In the genomic region with DNA sequence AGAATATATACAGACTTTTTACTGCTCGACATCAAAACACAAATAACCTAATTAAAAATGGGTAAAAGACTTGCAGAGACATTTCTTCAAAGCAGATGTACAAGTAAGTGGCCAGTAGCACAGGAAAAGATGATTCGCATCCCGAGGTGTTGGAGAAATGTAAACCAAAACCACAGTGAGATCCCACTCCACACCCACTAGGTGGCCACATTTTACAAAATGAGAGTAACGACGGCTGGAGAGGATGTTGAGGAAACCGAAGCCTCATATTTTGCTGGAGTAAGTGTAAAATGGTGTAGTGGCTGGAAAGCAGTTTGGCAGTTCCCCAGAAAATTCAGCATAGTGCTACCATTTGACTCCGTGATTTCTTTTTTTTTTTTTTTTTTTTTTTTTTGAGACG, we compare ENCODE assay signal across 9 cellular contexts. TPM values are rescaled to one million over a fixed set of nuclear protein-coding genes. Genes with fewer than 3 reads are reported as not detected.
A peak's percentile ranks its signal among the peaks of the same experiment; 100 is the strongest.
DNase-seq lines count a peak whose midpoint lies in the region; ATAC-seq, FAIRE-seq and TF ChIP-seq lines count a peak whose summit lies in the region.
"Had no signal": no experiment of that assay in that cellular context is flagged by ENCODE, and none has a peak within 500 bp of the region (broad histone marks: within the 10 kb centered on the region; RNA-seq: fewer than 3 reads in every experiment).

No MANE protein-coding gene starts in this region.

- H3K9me3 ChIP-seq in H1 (ENCODE audit: insufficient read depth in 2 of 2, low read depth in 1 of 2, low read length in 1 of 2) = no peaks in the 10 kb centered on the region
- no peaks in the 10 kb centered on the region for H3K9me3 ChIP-seq in upper lobe of left lung

- H2BK12ac ChIP-seq in H1 (ENCODE audit: low read depth, low read length) = no peak overlapping the region

- no peak for TF ChIP-seq EP300 in H1 (IDR thresholded peaks at IDR 0.05; ENCODE audit: borderline replicate concordance in 1 of 2, low read depth in 2 of 2, low read length in 2 of 2)
- TF ChIP-seq EP300 in upper lobe of left lung (IDR thresholded peaks at IDR 0.05) = no peak

- H4K20me1 ChIP-seq in H1 (replicated peaks in 1 of 2; ENCODE audit: control insufficient read depth in 1 of 2, insufficient read depth in 2 of 2, low read length in 2 of 2) = peaks cover 0 to 1% of the 10 kb centered on the region in 2 experiments

- no peak overlapping the region for H2BK15ac ChIP-seq in H1 (ENCODE audit: low read length)
- H2BK15ac ChIP-seq in mesendoderm (replicated peaks; ENCODE audit: low read depth) = no peak overlapping the region

- H3K18ac ChIP-seq in H1 (ENCODE audit: extremely low read depth, low read length) (no peak overlapping the region), mesendoderm (ENCODE audit: low read length) (no peak overlapping the region)

- no peak overlapping the region for H4K5ac ChIP-seq in H1 (ENCODE audit: insufficient read length, low read depth, low read length)
- no peak overlapping the region for H4K5ac ChIP-seq in mesendoderm (ENCODE audit: low read length)

- no peak overlapping the region for H2AFZ ChIP-seq in H1 (ENCODE audit: low read length)

- H3K27ac ChIP-seq in 22Rv1 = no peak overlapping the region
- no peak overlapping the region for H3K27ac ChIP-seq in H1 (ENCODE audit: low read depth, low read length)
- no peak overlapping the region for H3K27ac ChIP-seq in mesendoderm (ENCODE audit: low read depth, low read length)
- H3K27ac ChIP-seq in upper lobe of left lung = no peak overlapping the region

- H3K27me3 ChIP-seq in H1 (replicated peaks in 1 of 4; ENCODE audit: control insufficient read depth in 3 of 4, extremely low read depth in 1 of 4, insufficient read depth in 3 of 4, low read length in 3 of 4) (peaks cover 0 to 13% (median 9%) of the 10 kb centered on the region in 4 experiments; a peak in 4 of 7 replicates), mesendoderm (ENCODE audit: insufficient read depth, low read length, poor library complexity) (no peaks in the 10 kb centered on the region), upper lobe of left lung (no peaks in the 10 kb centered on the region)

- H3K4ac ChIP-seq in H1 (replicated peaks; ENCODE audit: insufficient read length, low read depth, low read length) = no peak overlapping the region
- H3K4ac ChIP-seq in mesendoderm (ENCODE audit: low read depth, low read length) = no peak overlapping the region

- H3K4me2 ChIP-seq in H1 (ENCODE audit: insufficient read depth in 1 of 2, low read depth in 2 of 2, low read length in 2 of 2) (no peak overlapping the region), mesendoderm (ENCODE audit: low read length) (no peak overlapping the region)

- peak; percentile 76 to 77 for ATAC-seq in upper lobe of left lung (ENCODE audit: low FRiP score in 2 of 2)
- no peak for ATAC-seq in GM21576 (IDR thresholded peaks at IDR 0.05; ENCODE audit: unreplicated experiment)

- 57% methylated on average over 6 of the region's 8 CpGs; no CpG with 5 or more reads in 1 of the 2 experiments for WGBS in H1 (ENCODE audit: extremely low coverage in 1 of 2, insufficient coverage in 1 of 2, insufficient read length in 1 of 2, insufficient replicate concordance in 2 of 2, low coverage in 1 of 2, low lambda C conversion rate in 2 of 2, missing lambda C conversion rate in 1 of 2), 2 experiments
- no CpG with 5 or more reads among the region's 8 CpGs for WGBS in mesendoderm (ENCODE audit: extremely low coverage, insufficient coverage, low lambda C conversion rate)
- 4 to 6% methylated on average over 6 to 7 of the region's 8 CpGs for WGBS in upper lobe of left lung, 2 donors

- H4K91ac ChIP-seq in H1 (replicated peaks; ENCODE audit: insufficient read length, low read length) = no peak overlapping the region

- no peaks in the 10 kb centered on the region for H3K36me3 ChIP-seq in H1 (ENCODE audit: control insufficient read depth in 2 of 4, insufficient read depth in 4 of 4, low read length in 3 of 4)
- H3K36me3 ChIP-seq in mesendoderm (ENCODE audit: control insufficient read depth, insufficient read depth, low read length) = no peaks in the 10 kb centered on the region
- H3K36me3 ChIP-seq in upper lobe of left lung = no peaks in the 10 kb centered on the region

- H2BK5ac ChIP-seq in H1 (ENCODE audit: low read depth, low read length) = no peak overlapping the region
- H2BK5ac ChIP-seq in mesendoderm (ENCODE audit: low read length) = no peak overlapping the region

- TF ChIP-seq CTCF in 22Rv1 (IDR thresholded peaks at IDR 0.05) (peak; percentile 61), H1 (IDR thresholded peaks at IDR 0.05; ENCODE audit: control extremely low read depth in 1 of 3, insufficient read depth in 1 of 3, low read depth in 1 of 3, low read length in 3 of 3) (peak; percentile 9 to 58 (median 54)), upper lobe of left lung (IDR thresholded peaks at IDR 0.05) (peak; percentile 25 to 70 (median 62))

- H3K56ac ChIP-seq in H1 (replicated peaks; ENCODE audit: insufficient read length, low read depth, low read length) (no peak overlapping the region), mesendoderm (ENCODE audit: low read length) (no peak overlapping the region)

- CTCF ChIA-PET in H1 (lab: Charles Lee; ENCODE audit: partially characterized antibody) = interaction anchor here (0.6 to 5.5 kb wide), 23 partner anchors 9 to 290 kb away, joined by 3 to 123 read pairs (median 6); no protein-coding TSS in a partner anchor

- H2BK120ac ChIP-seq in H1 (replicated peaks; ENCODE audit: low read depth, low read length) = no peak overlapping the region
- no peak overlapping the region for H2BK120ac ChIP-seq in mesendoderm (ENCODE audit: low read depth, low read length)

- no peak overlapping the region for H2AK5ac ChIP-seq in H1 (ENCODE audit: low read depth, low read length)
- H2AK5ac ChIP-seq in mesendoderm (ENCODE audit: low read length) = no peak overlapping the region

- no peak for FAIRE-seq in H1 (lab: Jason Lieb, UNC)
- FAIRE-seq: frontal cortex had no signal

- no peak overlapping the region for H4K8ac ChIP-seq in H1 (ENCODE audit: extremely low read depth, insufficient read depth, low read length)
- H4K8ac ChIP-seq in mesendoderm (ENCODE audit: low read depth, low read length) = no peak overlapping the region

- H3K79me1 ChIP-seq in H1 (ENCODE audit: low read depth, low read length) (no peaks in the 10 kb centered on the region), mesendoderm (ENCODE audit: low read length) (no peaks in the 10 kb centered on the region)

- TF ChIP-seq POLR2A in H1 (IDR thresholded peaks at IDR 0.05; ENCODE audit: control extremely low read depth in 1 of 2, low read depth in 2 of 2, low read length in 2 of 2) (no peak), upper lobe of left lung (IDR thresholded peaks at IDR 0.05) (no peak)

- H3K9ac ChIP-seq in H1 (replicated peaks in 1 of 4; ENCODE audit: extremely low read depth in 1 of 4, low read depth in 3 of 4, low read length in 3 of 4) (no peak overlapping the region), mesendoderm (ENCODE audit: low read length) (no peak overlapping the region)

- peak; percentile 46 to 62; a peak in 3 of 4 replicates for TF ChIP-seq RAD21 in H1 (IDR thresholded peaks at IDR 0.05 in 1 of 2, conservative IDR thresholded peaks at IDR 0.05 in 1 of 2; ENCODE audit: low read depth in 2 of 2, low read length in 2 of 2)

- H3K4me1 ChIP-seq in H1 (replicated peaks in 1 of 4; ENCODE audit: control insufficient read depth in 3 of 4, insufficient read depth in 4 of 4, low read length in 3 of 4) (no peaks in the 10 kb centered on the region), mesendoderm (ENCODE audit: control insufficient read depth, low read depth, low read length) (no peaks in the 10 kb centered on the region), upper lobe of left lung (peaks cover 0 to 7% (median 4%) of the 10 kb centered on the region in 4 donors)

- H3K23ac ChIP-seq in H1 (ENCODE audit: insufficient read length) (no peak overlapping the region), mesendoderm (ENCODE audit: low read length) (no peak overlapping the region)

- peak; percentile 67 for DNase-seq in GDM1 (lab: John Stamatoyannopoulos, UW)
- peak; percentile 18 for DNase-seq in NCI-H1436 (lab: John Stamatoyannopoulos, UW)
- peak; percentile 82 for DNase-seq in SW480 (ENCODE audit: low spot score)
- DNase-seq in H1 (ENCODE audit: low read depth in 1 of 2, low spot score in 2 of 2) = no peak
- peak; percentile 74 for DNase-seq in mesendoderm
- DNase-seq in upper lobe of left lung = peak in 1 of 2 donors; percentile 56

- H3K4me3 ChIP-seq in H1 (ENCODE audit: extremely low read depth in 1 of 4, insufficient read depth in 2 of 4, low read depth in 3 of 4, low read length in 4 of 4) (no peak overlapping the region), mesendoderm (ENCODE audit: low read length) (no peak overlapping the region), upper lobe of left lung (no peak overlapping the region)

- H3K79me2 ChIP-seq in H1 (ENCODE audit: control insufficient read depth in 1 of 2, insufficient read depth in 2 of 2, low read length in 2 of 2) (no peaks in the 10 kb centered on the region), mesendoderm (ENCODE audit: control insufficient read depth, insufficient read depth, low read length) (no peaks in the 10 kb centered on the region)

- no peaks in the 10 kb centered on the region for H3K23me2 ChIP-seq in H1 (ENCODE audit: low read depth, low read length)

- no peak overlapping the region for H2BK20ac ChIP-seq in H1 (ENCODE audit: low read length)

- no peak overlapping the region for H3K14ac ChIP-seq in H1 (ENCODE audit: insufficient read length)

- POLR2A ChIA-PET in H1 (lab: Charles Lee; ENCODE audit: partially characterized antibody) = interaction anchor here (1.5 to 2.8 kb wide), 2 partner anchors 145 to 163 kb away, joined by 6 to 8 read pairs; partner anchors contain the start of genes MED22 and RPL7A

RNA-seq across cellular contexts. Expression of gene GBGT1, which starts 21.3 kb away (rescaled TPM):
- 9.7 and 10.0 TPM in 2 replicates for total RNA-seq in H1 (2021; fragmentation: NEBNext Ultra II Directional; extraction: Animal tissue kit (Norgen Biotek cat#: 25700))
- polyA plus RNA-seq in H1 (2011; rRNA removed) = 7.1 and 10.1 TPM in 2 replicates
- polyA plus RNA-seq in H1 (2011; cell fraction: cytosol; rRNA removed) = 7.0 TPM
- 15.2 TPM for polyA plus RNA-seq in H1 (2011; cell fraction: nucleus; rRNA removed)
- polyA plus RNA-seq in H1 (2012, experiment 1 of 2) = 6.5 to 7.7 TPM (median 6.9 TPM) in 4 replicates
- 6.9 TPM for polyA plus RNA-seq in H1 (2012, experiment 2 of 2)
- polyA plus RNA-seq in H1 (2013, experiment 1 of 2) = 8.6 TPM
- 9.1 TPM for polyA plus RNA-seq in H1 (2013, experiment 2 of 2)
- polyA minus RNA-seq in H1 (2011; rRNA and poly(A)+ RNA removed) = 11.3 and 17.4 TPM in 2 replicates
- 10.6 TPM for polyA minus RNA-seq in H1 (2011; cell fraction: cytosol; rRNA and poly(A)+ RNA removed)
- 21.7 TPM for polyA minus RNA-seq in H1 (2011; cell fraction: nucleus; rRNA and poly(A)+ RNA removed)
- polyA plus RNA-seq in mesendoderm (2013, experiment 1 of 2) = 3.3 TPM
- 3.7 TPM for polyA plus RNA-seq in mesendoderm (2013, experiment 2 of 2)
- total RNA-seq in upper lobe of left lung = 10 to 100 TPM in 5 of 6 donors, 1 to 10 TPM in 1; 9.1 to 71.2 (median 36.0) TPM

RNA-seq across cellular contexts. Expression of gene OBP2B, which starts 24.1 kb away (rescaled TPM):
- not detected in 2 replicates for total RNA-seq in H1 (2021; fragmentation: NEBNext Ultra II Directional; extraction: Animal tissue kit (Norgen Biotek cat#: 25700))
- not detected in 2 replicates for polyA plus RNA-seq in H1 (2011; rRNA removed)
- not detected for polyA plus RNA-seq in H1 (2011; cell fraction: cytosol; rRNA removed)
- not detected for polyA plus RNA-seq in H1 (2011; cell fraction: nucleus; rRNA removed)
- polyA plus RNA-seq in H1 (2012, experiment 1 of 2) = not detected in 4 replicates
- polyA plus RNA-seq in H1 (2012, experiment 2 of 2) = not detected
- not detected for polyA plus RNA-seq in H1 (2013, experiment 1 of 2)
- polyA plus RNA-seq in H1 (2013, experiment 2 of 2) = not detected
- polyA minus RNA-seq in H1 (2011; rRNA and poly(A)+ RNA removed) = not detected in 2 replicates
- not detected for polyA minus RNA-seq in H1 (2011; cell fraction: cytosol; rRNA and poly(A)+ RNA removed)
- polyA minus RNA-seq in H1 (2011; cell fraction: nucleus; rRNA and poly(A)+ RNA removed) = not detected
- polyA plus RNA-seq in mesendoderm (2013, experiment 1 of 2) = not detected
- not detected for polyA plus RNA-seq in mesendoderm (2013, experiment 2 of 2)
- total RNA-seq in upper lobe of left lung = not detected
- total RNA-seq: frontal cortex had no signal

Comparison
In these comparisons a context has a peak if more than half of its experiments do, and no peak if none do; other contexts are left out.
1. DNase-seq: peak in GDM1 (single experiment), NCI-H1436 (single experiment), SW480 (single experiment) and mesendoderm (single experiment); none in H1 (0 of 2).
2. Peak in every context shown above with its lines, with median percentiles within 50 percentile points of each other: CTCF ChIP-seq.